ENCODE assay signal across 28 cellular contexts in genomic region chr16:6615661-6616060, GRCh38.
"Had no signal": no experiment of that assay in that cellular context is flagged by ENCODE, and none has a peak within 500 bp of the region (broad histone marks: within the 10 kb centered on the region; RNA-seq: fewer than 3 reads in every experiment).

No MANE protein-coding gene starts in this region.

- H3K4me3 ChIP-seq: adrenal gland, body of pancreas, cardiac muscle cell, coronary artery, dorsolateral prefrontal cortex, gastrocnemius medialis, heart left ventricle had no signal

- H3K4me1 ChIP-seq: adrenal gland, body of pancreas, gastrocnemius medialis, heart left ventricle had no signal

- DNase-seq: activated CD4-positive, alpha-beta memory T cell treated with anti-CD3 and anti-CD28 coated beads for 36 hours; activated CD4-positive, alpha-beta T cell treated with anti-CD3 and anti-CD28 coated beads for 36 hours; activated CD4-positive, alpha-beta T cell treated with anti-CD3 and anti-CD28 coated beads, Interleukin-2, amount 10 ng/mL, durations not matched to agents 24 days and 14 days; activated CD4-positive, CD25-positive, alpha-beta regulatory T cell; activated CD4-positive, CD25-positive, alpha-beta regulatory T cell treated with anti-CD3 and anti-CD28 coated beads, Interleukin-2, amount 50 U/mL, for 72 hours; activated CD8-positive, alpha-beta memory T cell treated with anti-CD3 and anti-CD28 coated beads, Interleukin-2, amount 50 U/mL, for 48 hours; activated effector memory CD4-positive, alpha-beta T cell treated with Interleukin-2 at 50 U/mL for 16 hours; activated gamma-delta T cell treated with Interleukin-2 at 50 U/mL for 16 hours; activated naive CD4-positive, alpha-beta T cell treated with Interleukin-2 at 50 U/mL for 16 hours; activated naive CD8-positive, alpha-beta T cell treated with anti-CD3 and anti-CD28 coated beads for 36 hours; activated naive CD8-positive, alpha-beta T cell treated with anti-CD3 and anti-CD28 coated beads, Interleukin-2, amount 50 U/mL, for 24 hours; activated T-cell treated with anti-CD3 and anti-CD28 coated beads for 4 hours; activated T-cell treated with anti-CD3 and anti-CD28 coated beads, Interleukin-2, amount 50 U/mL, for 4 hours; adrenal gland; amygdala; aorta; body of pancreas; central memory CD4-positive, alpha-beta T cell; dorsolateral prefrontal cortex; effector memory CD4-positive, alpha-beta T cell; endodermal cell; foreskin fibroblast; gastrocnemius medialis; glutamatergic neuron; heart left ventricle; T-helper 2 cell had no signal

- H3K27me3 ChIP-seq: adrenal gland, body of pancreas, cardiac muscle cell, dorsolateral prefrontal cortex, gastrocnemius medialis, heart left ventricle had no signal

- H3K27ac ChIP-seq: adrenal gland, body of pancreas, cardiac muscle cell, coronary artery, dorsolateral prefrontal cortex, gastrocnemius medialis, heart left ventricle had no signal

- H3K9me3 ChIP-seq: adrenal gland, body of pancreas, gastrocnemius medialis had no signal

- H3K36me3 ChIP-seq: adrenal gland, cardiac muscle cell, gastrocnemius medialis, heart left ventricle had no signal
